ENCODE assay signal across 12 cellular contexts in genomic region chr1:243213045-243213787, GRCh38.
DNase-seq lines count a peak whose midpoint lies in the region; FAIRE-seq and TF ChIP-seq lines count a peak whose summit lies in the region.
"Had no signal": no experiment of that assay in that cellular context is flagged by ENCODE, and none has a peak within 500 bp of the region (broad histone marks: within the 10 kb centered on the region; RNA-seq: fewer than 3 reads in every experiment).

No MANE protein-coding gene starts in this region.

- peak; percentile 33 for FAIRE-seq in islet of Langerhans (lab: Jason Lieb, UNC)

- in situ Hi-C loops in astrocyte of the spinal cord (cut with HindIII; ENCODE audit: low sequenced_read_pairs), result no loop called here

- no peak overlapping the region for H3K4me3 ChIP-seq in astrocyte of the spinal cord (ENCODE audit: low read depth, low read length)
- H3K4me3 ChIP-seq: MG63 had no signal

- DNase-seq in AG08395 (ENCODE audit: low spot score) (peak; percentile 41), HuH-7 (ENCODE audit: low spot score) (peak; percentile 11), astrocyte of the spinal cord (ENCODE audit: low read depth, low spot score) (peak; percentile 61), NCI-H510A (lab: John Stamatoyannopoulos, UW) (no peak), foreskin melanocyte (no peak), hypothalamus (lab: John Stamatoyannopoulos, UW) (no peak), NCI-H1436 (lab: John Stamatoyannopoulos, UW) (no peak)
- DNase-seq: activated CD4-positive, alpha-beta T cell treated with anti-CD3 and anti-CD28 coated beads for 48 hours; COR-L47; MG63; right cardiac atrium had no signal

- TF ChIP-seq CTCF in astrocyte of the spinal cord (IDR thresholded peaks at IDR 0.05; ENCODE audit: low read depth, low read length), result no peak

Comparison
In these comparisons a context has a peak if more than half of its experiments do, and no peak if none do; other contexts are left out.
1. DNase-seq: peak in AG08395 (single experiment), HuH-7 (single experiment) and astrocyte of the spinal cord (single experiment); none in NCI-H510A (single experiment), foreskin melanocyte (single experiment), hypothalamus (0 of 51) and NCI-H1436 (single experiment).